ENCODE assay signal across 7 cellular contexts in genomic region chr10:35641430-35642015, GRCh38. TPM values are rescaled to one million over a fixed set of nuclear protein-coding genes. Genes with fewer than 3 reads are reported as not detected.
A peak's percentile ranks its signal among the peaks of the same experiment; 100 is the strongest.
DNase-seq lines count a peak whose midpoint lies in the region; ATAC-seq, FAIRE-seq and TF ChIP-seq lines count a peak whose summit lies in the region.

No MANE protein-coding gene starts in this region.

- no peaks in the 10 kb centered on the region for H3K9me3 Mint-ChIP-seq in activated naive CD8-positive, alpha-beta T cell treated with anti-CD3 and anti-CD28 coated beads for 36 hours

- ATAC-seq in GM21526 (IDR thresholded peaks at IDR 0.05; ENCODE audit: low FRiP score, unreplicated experiment), result peak; percentile 26

- H3K27me3 Mint-ChIP-seq in activated naive CD8-positive, alpha-beta T cell treated with anti-CD3 and anti-CD28 coated beads for 36 hours, result peaks cover 63% of the 10 kb centered on the region

- H3K4me3 ChIP-seq in GM12875 (ENCODE audit: low read depth, low read length), result peak overlapping the region; percentile 61
- peak overlapping the region; percentile 84 for H3K4me3 ChIP-seq in iPS DF 6.9 (ENCODE audit: low read length)
- H3K4me3 ChIP-seq in small intestine (ENCODE audit: low read depth in 1 of 2, low read length in 2 of 2), result peak overlapping the region; percentile 59 to 61

- peaks cover 2% of the 10 kb centered on the region; the same call in 1 of the 2 replicates for H3K27me3 ChIP-seq in iPS DF 6.9 (ENCODE audit: control insufficient read depth, insufficient read depth, low read length)
- peaks cover 7 to 11% of the 10 kb centered on the region in 2 donors for H3K27me3 ChIP-seq in small intestine (ENCODE audit: control insufficient read depth in 2 of 2, insufficient read depth in 2 of 2, low read length in 2 of 2)

- TF ChIP-seq CTCF in GM12875 (IDR thresholded peaks at IDR 0.05; ENCODE audit: borderline replicate concordance, insufficient read depth, low read depth, low read length), result no peak

- H3K4me3 Mint-ChIP-seq in activated naive CD8-positive, alpha-beta T cell treated with anti-CD3 and anti-CD28 coated beads for 36 hours, result peak overlapping the region; percentile 63

- FAIRE-seq in small intestine (lab: Jason Lieb, UNC), result no peak

- H3K4me1 Mint-ChIP-seq in activated naive CD8-positive, alpha-beta T cell treated with anti-CD3 and anti-CD28 coated beads for 36 hours, result peaks cover 17% of the 10 kb centered on the region

- H3K36me3 ChIP-seq in iPS DF 6.9 (ENCODE audit: control insufficient read depth, insufficient read depth, low read length) (no peaks in the 10 kb centered on the region), small intestine (ENCODE audit: control insufficient read depth in 2 of 2, insufficient read depth in 2 of 2, low read length in 2 of 2) (no peaks in the 10 kb centered on the region)

- H3K36me3 Mint-ChIP-seq in activated naive CD8-positive, alpha-beta T cell treated with anti-CD3 and anti-CD28 coated beads for 36 hours, result no peaks in the 10 kb centered on the region

- H3K9me3 ChIP-seq in iPS DF 6.9 (ENCODE audit: control insufficient read depth, insufficient read depth, low read length) (no peaks in the 10 kb centered on the region), small intestine (ENCODE audit: control insufficient read depth, low read depth) (no peaks in the 10 kb centered on the region)

- H3K27ac ChIP-seq in iPS DF 6.9 (ENCODE audit: low read length) (no peak overlapping the region), small intestine (ENCODE audit: low read depth in 1 of 2, low read length in 1 of 2) (peak overlapping the region in 1 of 2 donors; percentile 84)

- DNase-seq in HT1080 (ENCODE audit: low read depth) (peak; percentile 23), iPS DF 6.9 (ENCODE audit: low read depth, low spot score) (no peak), small intestine (no peak), NCI-H446 treated with DMSO at 0.1 percent for 48 hours (lab: John Stamatoyannopoulos, UW) (no peak)
- DNase-seq in activated naive CD8-positive, alpha-beta T cell treated with anti-CD3 and anti-CD28 coated beads for 36 hours, result peak; percentile 15

- no CpG with 5 or more reads among the region's 79 CpGs for WGBS in iPS DF 6.9 (ENCODE audit: insufficient coverage, insufficient read length)
- WGBS in small intestine, 3 donors, result 1% methylated on average over 45 to 79 of the region's 79 CpGs

- no peak overlapping the region for H3K27ac Mint-ChIP-seq in activated naive CD8-positive, alpha-beta T cell treated with anti-CD3 and anti-CD28 coated beads for 36 hours

- H3K4me1 ChIP-seq in iPS DF 6.9 (ENCODE audit: control insufficient read depth, insufficient read depth, low read length), result peaks cover 2% of the 10 kb centered on the region
- peaks cover 0 to 3% of the 10 kb centered on the region in 2 donors for H3K4me1 ChIP-seq in small intestine (ENCODE audit: control insufficient read depth in 2 of 2, insufficient read depth in 1 of 2, low read depth in 1 of 2, low read length in 1 of 2)

RNA-seq across cellular contexts. Expression of gene FZD8, which starts 0.6 kb away (rescaled TPM):
- 48.3 and 55.9 TPM in 2 replicates for total RNA-seq in HT1080 (2014; rRNA removed; shearing (Covaris generic))
- polyA plus RNA-seq in HT1080 (2015; cell fraction: cytosol; rRNA removed), result 13.9 and 15.4 TPM in 2 replicates
- polyA plus RNA-seq in HT1080 (2015; cell fraction: nucleus; rRNA removed), result 20.5 and 24.3 TPM in 2 replicates
- under 1 TPM; 0.10 to 0.21 TPM for total RNA-seq in activated naive CD8-positive, alpha-beta T cell treated with anti-CD3 and anti-CD28 coated beads for 36 hours
- 1 to 10 TPM in 1 of 3 donors, under 1 TPM in 1, not detected in 1; 0.27 to 1.6 TPM for polyA plus RNA-seq in small intestine

RNA-seq across cellular contexts. Expression of gene GJD4, which starts 36.4 kb away (rescaled TPM):
- total RNA-seq in HT1080 (2014; rRNA removed; shearing (Covaris generic)), result not detected in 2 replicates
- not detected in 2 replicates for polyA plus RNA-seq in HT1080 (2015; cell fraction: cytosol; rRNA removed)
- 0.23 TPM in 1 of 2 replicates, not detected in the other for polyA plus RNA-seq in HT1080 (2015; cell fraction: nucleus; rRNA removed)
- not detected for total RNA-seq in activated naive CD8-positive, alpha-beta T cell treated with anti-CD3 and anti-CD28 coated beads for 36 hours
- polyA plus RNA-seq in small intestine, result under 1 TPM in 1 of 3 donors, not detected in 2; 0.03 TPM

Comparison
In these comparisons a context has a peak if more than half of its experiments do, and no peak if none do; other contexts are left out.
1. DNase-seq: peak in HT1080 (single experiment) and activated naive CD8-positive, alpha-beta T cell treated with anti-CD3 and anti-CD28 coated beads for 36 hours (single experiment); none in iPS DF 6.9 (single experiment), small intestine (single experiment) and NCI-H446 treated with DMSO at 0.1 percent for 48 hours (single experiment).
2. RNA of gene FZD8, which starts 0.6 kb away (total RNA-seq): 48.3 to 55.9 TPM in HT1080; 0.10 to 0.21 TPM in activated naive CD8-positive, alpha-beta T cell treated with anti-CD3 and anti-CD28 coated beads for 36 hours; every median in the first group is over 10 times any median in the second.
3. Peak in every context shown above with its lines, with median percentiles within 50 percentile points of each other: H3K4me3 ChIP-seq.